ENCODE assay signal across 1 cellular context in genomic region chr2:181578829-181579228, GRCh38.
TF ChIP-seq lines count a peak whose summit lies in the region.

No MANE protein-coding gene starts in this region.

TF ChIP-seq in GM12878, 131 proteins besides CTCF, POLR2A, EP300 and RAD21 (continued from another document):
- TF ChIP-seq NR2C2 (IDR thresholded peaks at IDR 0.05; ENCODE audit: borderline replicate concordance, control insufficient read depth, insufficient read length, low read depth) (no peak), NKRF (conservative IDR thresholded peaks at IDR 0.05) (no peak), CEBPZ (IDR thresholded peaks at IDR 0.05; ENCODE audit: low read depth, low read length) (no peak), ESRRA (IDR thresholded peaks at IDR 0.05; ENCODE audit: low read length) (no peak)
